ENCODE assay signal across 8 cellular contexts in genomic region chr17:56593741-56594527, GRCh38. TPM values are rescaled to one million over a fixed set of nuclear protein-coding genes. Genes with fewer than 3 reads are reported as not detected.
DNase-seq lines count a peak whose midpoint lies in the region; ATAC-seq and TF ChIP-seq lines count a peak whose summit lies in the region.

No MANE protein-coding gene starts in this region.

- H3K9me3 ChIP-seq in mononuclear cell (ENCODE audit: low read depth, low read length), result no peaks in the 10 kb centered on the region

- H3K4me1 Mint-ChIP-seq in activated CD8-positive, alpha-beta T cell treated with anti-CD3 and anti-CD28 coated beads, Interleukin-2, amount 10 ng/mL, durations not matched to agents 7 days and 5 days (ENCODE audit: low read depth), result peaks cover 38% of the 10 kb centered on the region

- H3K9me3 Mint-ChIP-seq in activated CD8-positive, alpha-beta T cell treated with anti-CD3 and anti-CD28 coated beads, Interleukin-2, amount 10 ng/mL, durations not matched to agents 7 days and 5 days (ENCODE audit: insufficient read depth), result no peaks in the 10 kb centered on the region

- H3K36me3 Mint-ChIP-seq in activated CD8-positive, alpha-beta T cell treated with anti-CD3 and anti-CD28 coated beads, Interleukin-2, amount 10 ng/mL, durations not matched to agents 7 days and 5 days (ENCODE audit: low read depth), result no peaks in the 10 kb centered on the region

- POLR2A ChIA-PET in AG04449 (lab: Yijun Ruan, JAX), result interaction anchor here (0.7 to 1.1 kb wide), 4 partner anchors 106 to 1346 kb away, joined by 3 read pairs; no protein-coding TSS in a partner anchor
- POLR2A ChIA-PET in activated CD8-positive, alpha-beta T cell treated with anti-CD3 and anti-CD28 coated beads, Interleukin-2, amount 10 ng/mL, durations not matched to agents 7 days and 5 days (lab: Charles Lee), result interaction anchor here (0.9 to 1.3 kb wide), 3 partner anchors 9 to 193 kb away, joined by 3 to 4 read pairs (median 3); no protein-coding TSS in a partner anchor

- H3K4me3 ChIP-seq in AG04449 (ENCODE audit: low read depth, low read length) (peak overlapping the region; percentile 63), epithelial cell of esophagus (ENCODE audit: low read length) (peak overlapping the region; percentile 25), mononuclear cell (ENCODE audit: low read length) (peak overlapping the region; percentile 40)

- CTCF ChIA-PET in AG04449 (lab: Yijun Ruan, JAX), result interaction anchor here (0.7 to 9.0 kb wide), 22 partner anchors 8 to 226 kb away, joined by 3 to 265 read pairs (median 4); no protein-coding TSS in a partner anchor
- CTCF ChIA-PET in activated CD8-positive, alpha-beta T cell treated with anti-CD3 and anti-CD28 coated beads, Interleukin-2, amount 10 ng/mL, durations not matched to agents 7 days and 5 days (lab: Charles Lee), result interaction anchor here (0.8 to 5.5 kb wide), 20 partner anchors 8 to 193 kb away, joined by 3 to 70 read pairs (median 5); no protein-coding TSS in a partner anchor

- DNase-seq in AG04449 (ENCODE audit: low read depth, low spot score), result no peak
- DNase-seq in NCI-H2227 treated with DMSO at 0.1 percent for 48 hours (lab: John Stamatoyannopoulos, UW), result peak; percentile 61
- DNase-seq in activated CD8-positive, alpha-beta T cell treated with anti-CD3 and anti-CD28 coated beads, Interleukin-2, amount 10 ng/mL, durations not matched to agents 7 days and 5 days, result peak; percentile 31
- DNase-seq in epithelial cell of esophagus (ENCODE audit: low read depth), result peak; percentile 73
- DNase-seq in stromal cell of bone marrow (ENCODE audit: low read depth), result peak; percentile 33

- H3K4me3 Mint-ChIP-seq in activated CD8-positive, alpha-beta T cell treated with anti-CD3 and anti-CD28 coated beads, Interleukin-2, amount 10 ng/mL, durations not matched to agents 7 days and 5 days, result peak overlapping the region; percentile 22

- peaks cover 57% of the 10 kb centered on the region for H3K27me3 Mint-ChIP-seq in activated CD8-positive, alpha-beta T cell treated with anti-CD3 and anti-CD28 coated beads, Interleukin-2, amount 10 ng/mL, durations not matched to agents 7 days and 5 days (ENCODE audit: low read depth)

- TF ChIP-seq CTCF in AG04449 (IDR thresholded peaks at IDR 0.05; ENCODE audit: insufficient read depth, low read length, missing control alignments) (no peak), epithelial cell of esophagus (IDR thresholded peaks at IDR 0.05; ENCODE audit: insufficient read depth, low read depth, low read length, missing control alignments) (no peak)

- H3K27me3 ChIP-seq in mononuclear cell (ENCODE audit: insufficient read depth, low read length), result peaks cover 46% of the 10 kb centered on the region

- ATAC-seq in GM19372 (IDR thresholded peaks at IDR 0.05; ENCODE audit: low read depth, unreplicated experiment), result peak; percentile 60
- ATAC-seq in activated CD8-positive, alpha-beta T cell treated with anti-CD3 and anti-CD28 coated beads, Interleukin-2, amount 10 ng/mL, durations not matched to agents 7 days and 5 days, result peak; percentile 42
- ATAC-seq in GM19324 (IDR thresholded peaks at IDR 0.05; ENCODE audit: low FRiP score, unreplicated experiment), result no peak

- H3K27ac Mint-ChIP-seq in activated CD8-positive, alpha-beta T cell treated with anti-CD3 and anti-CD28 coated beads, Interleukin-2, amount 10 ng/mL, durations not matched to agents 7 days and 5 days, result no peak overlapping the region

- peaks cover 41% of the 10 kb centered on the region for H3K4me1 ChIP-seq in mononuclear cell (ENCODE audit: insufficient read depth, low read length)

RNA-seq across cellular contexts. Expression of gene NOG, which starts 0.4 kb away (rescaled TPM):
- under 1 TPM; 0.63 to 0.95 TPM for total RNA-seq in activated CD8-positive, alpha-beta T cell treated with anti-CD3 and anti-CD28 coated beads, Interleukin-2, amount 10 ng/mL, durations not matched to agents 7 days and 5 days
- total RNA-seq in mononuclear cell, result 12.0 TPM
